12 cellular contexts compared by ENCODE assay signal in the genomic region with DNA sequence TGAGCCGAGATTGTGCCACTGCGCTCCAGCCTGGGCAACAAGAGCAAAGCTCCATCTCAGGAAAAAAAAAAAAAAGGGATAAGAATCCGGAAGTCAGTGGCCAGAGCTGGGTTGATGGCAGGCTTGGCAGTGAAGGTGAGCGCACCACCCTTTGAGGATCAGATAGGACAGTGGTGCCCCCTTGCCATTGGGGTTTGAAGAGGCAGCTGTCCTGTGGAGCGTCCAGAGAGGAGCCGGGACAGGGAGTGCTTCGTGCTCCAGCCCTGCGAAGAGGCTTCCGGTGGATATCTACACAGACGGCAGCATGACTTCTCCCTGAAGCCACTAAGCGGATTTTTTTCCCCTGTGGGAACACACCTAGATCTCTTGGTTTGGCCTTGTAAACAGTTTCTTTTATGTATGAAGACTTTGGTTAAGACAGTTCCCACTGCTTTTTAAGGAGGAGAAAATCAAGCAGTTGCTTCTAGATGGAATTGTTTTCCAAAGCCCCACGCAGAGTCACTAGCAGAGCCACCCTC. TPM values are rescaled to one million over a fixed set of nuclear protein-coding genes. Genes with fewer than 3 reads are reported as not detected.
DNase-seq lines count a peak whose midpoint lies in the region; ATAC-seq and TF ChIP-seq lines count a peak whose summit lies in the region.
"Had no signal": no experiment of that assay in that cellular context is flagged by ENCODE, and none has a peak within 500 bp of the region (broad histone marks: within the 10 kb centered on the region; RNA-seq: fewer than 3 reads in every experiment).

No MANE protein-coding gene starts in this region.

- intact Hi-C loops in activated naive CD4-positive, alpha-beta T cell treated with anti-CD3 and anti-CD28 coated beads for 36 hours (cut with micrococcal nuclease) = loop anchor here (2.0 kb wide), 1 partner anchor 27 kb away; no protein-coding TSS in a partner anchor
- intact Hi-C loops in activated CD4-positive, alpha-beta memory T cell treated with anti-CD3 and anti-CD28 coated beads for 36 hours (cut with micrococcal nuclease) = loop anchor here (1.0 to 2.0 kb wide), 2 partner anchors 26 to 71 kb away; no protein-coding TSS in a partner anchor
- intact Hi-C loops in left lung (cut with DNase I) = no loop called here

- H3K9me3 ChIP-seq in left lung (no peaks in the 10 kb centered on the region), stomach smooth muscle (ENCODE audit: control insufficient read depth in 2 of 2, low read length in 2 of 2) (no peaks in the 10 kb centered on the region)
- H3K9me3 ChIP-seq: BE2C, right atrium auricular region had no signal

- peak overlapping the region; percentile 80 for H3K27ac Mint-ChIP-seq in activated naive CD4-positive, alpha-beta T cell treated with anti-CD3 and anti-CD28 coated beads for 36 hours
- H3K27ac Mint-ChIP-seq in activated CD4-positive, alpha-beta memory T cell treated with anti-CD3 and anti-CD28 coated beads for 36 hours = peak overlapping the region; percentile 91

- H3K4me3 ChIP-seq in left lung = peak overlapping the region in 1 of 2 donors; percentile 19
- no peak overlapping the region for H3K4me3 ChIP-seq in stomach smooth muscle (ENCODE audit: low read length in 2 of 2)
- H3K4me3 ChIP-seq: right atrium auricular region had no signal

- H3K36me3 ChIP-seq in left lung (no peaks in the 10 kb centered on the region), stomach smooth muscle (ENCODE audit: control insufficient read depth in 2 of 2, insufficient read depth in 2 of 2, low read length in 2 of 2) (no peaks in the 10 kb centered on the region)
- H3K36me3 ChIP-seq: BE2C, right atrium auricular region had no signal

- ATAC-seq in left lung = no peak
- ATAC-seq in HG02852 (IDR thresholded peaks at IDR 0.05; ENCODE audit: unreplicated experiment) = no peak
- ATAC-seq in esophagus mucosa = no peak

- H3K4me1 ChIP-seq in left lung = peaks cover 14 to 98% of the 10 kb centered on the region in 2 donors
- H3K4me1 ChIP-seq in stomach smooth muscle (ENCODE audit: control insufficient read depth, insufficient read depth, low read length) = peaks cover 35% of the 10 kb centered on the region

- H3K4me1 Mint-ChIP-seq in activated naive CD4-positive, alpha-beta T cell treated with anti-CD3 and anti-CD28 coated beads for 36 hours (ENCODE audit: low read depth) = peaks cover 66% of the 10 kb centered on the region
- peaks cover 79% of the 10 kb centered on the region for H3K4me1 Mint-ChIP-seq in activated CD4-positive, alpha-beta memory T cell treated with anti-CD3 and anti-CD28 coated beads for 36 hours (ENCODE audit: low read depth)

- CTCF ChIA-PET in activated naive CD4-positive, alpha-beta T cell treated with anti-CD3 and anti-CD28 coated beads for 36 hours (lab: Charles Lee) = interaction anchor here (0.7 to 1.7 kb wide), 3 partner anchors 11 to 153 kb away, joined by 4 to 6 read pairs (median 4); no protein-coding TSS in a partner anchor
- CTCF ChIA-PET in activated CD4-positive, alpha-beta memory T cell treated with anti-CD3 and anti-CD28 coated beads for 36 hours (lab: Charles Lee) = interaction anchor here (0.7 to 2.4 kb wide), 8 partner anchors 10 to 180 kb away, joined by 3 to 14 read pairs (median 5); no protein-coding TSS in a partner anchor

- H3K9ac ChIP-seq in stomach smooth muscle (ENCODE audit: low read length in 2 of 2) = no peak overlapping the region

- peaks cover 3% of the 10 kb centered on the region for H3K36me3 Mint-ChIP-seq in activated naive CD4-positive, alpha-beta T cell treated with anti-CD3 and anti-CD28 coated beads for 36 hours (ENCODE audit: low read depth)
- peaks cover 2% of the 10 kb centered on the region for H3K36me3 Mint-ChIP-seq in activated CD4-positive, alpha-beta memory T cell treated with anti-CD3 and anti-CD28 coated beads for 36 hours
- H3K36me3 Mint-ChIP-seq: memory B cell had no signal

- TF ChIP-seq CTCF in left lung (IDR thresholded peaks at IDR 0.05) = no peak

- no peaks in the 10 kb centered on the region for H3K9me3 Mint-ChIP-seq in activated naive CD4-positive, alpha-beta T cell treated with anti-CD3 and anti-CD28 coated beads for 36 hours
- no peaks in the 10 kb centered on the region for H3K9me3 Mint-ChIP-seq in activated CD4-positive, alpha-beta memory T cell treated with anti-CD3 and anti-CD28 coated beads for 36 hours
- H3K9me3 Mint-ChIP-seq: memory B cell had no signal

- no peaks in the 10 kb centered on the region for H3K27me3 Mint-ChIP-seq in activated naive CD4-positive, alpha-beta T cell treated with anti-CD3 and anti-CD28 coated beads for 36 hours (ENCODE audit: low read depth)
- no peaks in the 10 kb centered on the region for H3K27me3 Mint-ChIP-seq in activated CD4-positive, alpha-beta memory T cell treated with anti-CD3 and anti-CD28 coated beads for 36 hours
- H3K27me3 Mint-ChIP-seq: memory B cell had no signal

- no peaks in the 10 kb centered on the region for H3K27me3 ChIP-seq in left lung
- H3K27me3 ChIP-seq in stomach smooth muscle (ENCODE audit: control insufficient read depth in 1 of 2, insufficient read depth in 2 of 2, low read length in 2 of 2) = no peaks in the 10 kb centered on the region
- H3K27me3 ChIP-seq: BE2C, right atrium auricular region had no signal

- no peak for DNase-seq in activated naive CD4-positive, alpha-beta T cell treated with anti-CD3 and anti-CD28 coated beads for 36 hours
- no peak for DNase-seq in activated naive CD4-positive, alpha-beta T cell treated with anti-CD3 and anti-CD28 coated beads, Interleukin-2, amount 50 U/mL, for 16 hours
- no peak for DNase-seq in activated CD4-positive, alpha-beta memory T cell treated with anti-CD3 and anti-CD28 coated beads for 36 hours
- DNase-seq in left lung = no peak
- DNase-seq in activated CD4-positive, CD25-positive, alpha-beta regulatory T cell (lab: John Stamatoyannopoulos, UW) = no peak
- DNase-seq: MM.1S had no signal

- POLR2A ChIA-PET in activated CD4-positive, alpha-beta memory T cell treated with anti-CD3 and anti-CD28 coated beads for 36 hours (lab: Charles Lee) = interaction anchor here (1.5 kb wide), 1 partner anchor 11 kb away, joined by 11 read pairs; no protein-coding TSS in a partner anchor

- H3K27ac ChIP-seq in left lung (peak overlapping the region; percentile 67 to 94), stomach smooth muscle (ENCODE audit: low read length) (peak overlapping the region; percentile 49)

- no peak overlapping the region for H3K4me3 Mint-ChIP-seq in activated naive CD4-positive, alpha-beta T cell treated with anti-CD3 and anti-CD28 coated beads for 36 hours
- H3K4me3 Mint-ChIP-seq in activated CD4-positive, alpha-beta memory T cell treated with anti-CD3 and anti-CD28 coated beads for 36 hours = peak overlapping the region; percentile 48

RNA-seq across cellular contexts. Expression of a gene that starts 6.5 kb away (rescaled TPM):
- total RNA-seq in activated naive CD4-positive, alpha-beta T cell treated with anti-CD3 and anti-CD28 coated beads for 36 hours = 10 to 100 TPM; 23.6 to 24.6 TPM
- total RNA-seq in activated CD4-positive, alpha-beta memory T cell treated with anti-CD3 and anti-CD28 coated beads for 36 hours = 10 to 100 TPM; 37.1 to 37.3 TPM
- 10 to 100 TPM; 45.6 to 73.4 TPM for total RNA-seq in left lung
- 48.1 TPM for total RNA-seq in esophagus mucosa

Comparison
In these comparisons a context has a peak if more than half of its experiments do, and no peak if none do; other contexts are left out.
1. intact Hi-C loops: an anchor here in activated naive CD4-positive, alpha-beta T cell treated with anti-CD3 and anti-CD28 coated beads for 36 hours (2.0 kb wide) and activated CD4-positive, alpha-beta memory T cell treated with anti-CD3 and anti-CD28 coated beads for 36 hours (1.0 to 2.0 kb wide); none called in left lung.